ENCODE assay signal across 9 cellular contexts in genomic region chr10:92567952-92568600, GRCh38. TPM values are rescaled to one million over a fixed set of nuclear protein-coding genes. Genes with fewer than 3 reads are reported as not detected.
DNase-seq lines count a peak whose midpoint lies in the region; FAIRE-seq and TF ChIP-seq lines count a peak whose summit lies in the region.
"Had no signal": no experiment of that assay in that cellular context is flagged by ENCODE, and none has a peak within 500 bp of the region (broad histone marks: within the 10 kb centered on the region; RNA-seq: fewer than 3 reads in every experiment).

No MANE protein-coding gene starts in this region.

- DNase-seq in GM13976 (ENCODE audit: low spot score) (peak; percentile 55), HCEC 1CT (peak; percentile 66), RKO (ENCODE audit: low spot score) (peak; percentile 74), keratinocyte (ENCODE audit: low read depth, low spot score) (no peak), activated gamma-delta T cell treated with Interleukin-2 at 50 U/mL for 16 hours (no peak), 8988T (no peak), NCI-H187 treated with DMSO at 0.1 percent for 48 hours (lab: John Stamatoyannopoulos, UW) (no peak), cerebellar nuclear complex (lab: John Stamatoyannopoulos, UW) (no peak)
- DNase-seq: hippocampal formation had no signal

- no peaks in the 10 kb centered on the region for H4K20me1 ChIP-seq in keratinocyte (ENCODE audit: control insufficient read depth, extremely low read depth, insufficient read depth, low read length)

- H3K4me1 ChIP-seq in keratinocyte (ENCODE audit: control insufficient read depth, extremely low read depth, insufficient read depth, low read length): peaks cover 22% of the 10 kb centered on the region

- peaks cover 51% of the 10 kb centered on the region for H3K79me2 ChIP-seq in keratinocyte (ENCODE audit: control insufficient read depth, insufficient read depth, low read length)

- FAIRE-seq in keratinocyte (lab: Jason Lieb, UNC): peak; percentile 82

- dilution Hi-C loops in keratinocyte (cut with MboI; ENCODE audit: extremely low pct_ligation_motif_present, low sequenced_read_pairs): no loop called here

- peak overlapping the region; percentile 18 for H3K9ac ChIP-seq in keratinocyte (ENCODE audit: control insufficient read depth, extremely low read depth, insufficient read depth, low read length)

- peak overlapping the region; percentile 52 for H3K4me2 ChIP-seq in keratinocyte (ENCODE audit: control insufficient read depth, extremely low read depth, insufficient read depth, low read depth, low read length)

- in situ Hi-C loops in GM13976 (cut with MboI; ENCODE audit: low sequenced_read_pairs, unreplicated experiment): no loop called here

- H3K4me3 ChIP-seq in keratinocyte (ENCODE audit: control insufficient read depth in 2 of 3, extremely low read depth in 1 of 3, insufficient read depth in 2 of 3, low read depth in 1 of 3, low read length in 3 of 3): no peak overlapping the region

- H3K27me3 ChIP-seq in keratinocyte (ENCODE audit: control insufficient read depth, extremely low read depth, insufficient read depth, low read length): no peaks in the 10 kb centered on the region

- no peaks in the 10 kb centered on the region for H3K9me3 ChIP-seq in keratinocyte (ENCODE audit: control insufficient read depth, low read depth, low read length)

- no peaks in the 10 kb centered on the region for H3K9me1 ChIP-seq in keratinocyte (ENCODE audit: control insufficient read depth, extremely low read depth, insufficient read depth, low read length)

- TF ChIP-seq CTCF in GM13976 (IDR thresholded peaks at IDR 0.05; ENCODE audit: borderline replicate concordance, control extremely low read depth, extremely low read depth, insufficient read depth, missing control alignments) (no peak), keratinocyte (optimal IDR thresholded peaks at IDR 0.05 in 1 of 3, IDR thresholded peaks at IDR 0.05 in 1 of 3, conservative IDR thresholded peaks at IDR 0.05 in 1 of 3; ENCODE audit: extremely low read depth in 1 of 3, insufficient read depth in 2 of 3, low read length in 3 of 3) (no peak)

- H2AFZ ChIP-seq in keratinocyte (ENCODE audit: control insufficient read depth, low read length): no peak overlapping the region

- no peaks in the 10 kb centered on the region for H3K36me3 ChIP-seq in keratinocyte (ENCODE audit: control insufficient read depth in 2 of 2, extremely low read depth in 1 of 2, insufficient read depth in 2 of 2, low read length in 2 of 2)

- peak overlapping the region; percentile 74 for H3K27ac ChIP-seq in keratinocyte (ENCODE audit: control insufficient read depth, insufficient read depth, low read length)

RNA-seq across cellular contexts. Expression of gene IDE, which starts 5.8 kb away (rescaled TPM):
- 13.7 to 24.4 TPM (median 16.5 TPM) in 3 replicates for polyA plus RNA-seq in keratinocyte
- 18.8 TPM for polyA plus RNA-seq in keratinocyte (2011; ENCODE audit: low read depth)
- polyA plus RNA-seq in keratinocyte (2011; cell fraction: cytosol; rRNA removed): 8.0 and 21.7 TPM in 2 replicates
- polyA plus RNA-seq in keratinocyte (2011; cell fraction: nucleus; rRNA removed): 20.9 and 22.6 TPM in 2 replicates
- 14.9 and 23.8 TPM in 2 replicates for polyA plus RNA-seq in keratinocyte (2012; ENCODE audit: low replicate concordance)
- 15.1 to 51.9 TPM (median 41.5 TPM) in 3 replicates for polyA minus RNA-seq in keratinocyte
- polyA minus RNA-seq in keratinocyte (2011; cell fraction: cytosol; rRNA and poly(A)+ RNA removed): 20.3 TPM
- 24.1 and 39.4 TPM in 2 replicates for polyA minus RNA-seq in keratinocyte (2011; cell fraction: nucleus; rRNA and poly(A)+ RNA removed)

RNA-seq across cellular contexts. Expression of gene KIF11, which starts 24.9 kb away (rescaled TPM):
- polyA plus RNA-seq in keratinocyte: 1.5 to 10.6 TPM (median 6.3 TPM) in 3 replicates
- 1.1 TPM for polyA plus RNA-seq in keratinocyte (2011; ENCODE audit: low read depth)
- polyA plus RNA-seq in keratinocyte (2011; cell fraction: cytosol; rRNA removed): 1.6 and 3.6 TPM in 2 replicates
- 2.2 and 2.9 TPM in 2 replicates for polyA plus RNA-seq in keratinocyte (2011; cell fraction: nucleus; rRNA removed)
- 0.62 and 9.2 TPM in 2 replicates for polyA plus RNA-seq in keratinocyte (2012; ENCODE audit: low replicate concordance)
- polyA minus RNA-seq in keratinocyte: 0.89 to 10.9 TPM (median 1.1 TPM) in 3 replicates
- 1.7 TPM for polyA minus RNA-seq in keratinocyte (2011; cell fraction: cytosol; rRNA and poly(A)+ RNA removed)
- 1.2 and 2.8 TPM in 2 replicates for polyA minus RNA-seq in keratinocyte (2011; cell fraction: nucleus; rRNA and poly(A)+ RNA removed)

Comparison
In these comparisons a context has a peak if more than half of its experiments do, and no peak if none do; other contexts are left out.
1. DNase-seq: peak in GM13976 (single experiment), HCEC 1CT (single experiment) and RKO (single experiment); none in keratinocyte (single experiment), activated gamma-delta T cell treated with Interleukin-2 at 50 U/mL for 16 hours (single experiment), 8988T (single experiment), NCI-H187 treated with DMSO at 0.1 percent for 48 hours (single experiment) and cerebellar nuclear complex (0 of 2).